8 cellular contexts compared by ENCODE assay signal in the genomic region with DNA sequence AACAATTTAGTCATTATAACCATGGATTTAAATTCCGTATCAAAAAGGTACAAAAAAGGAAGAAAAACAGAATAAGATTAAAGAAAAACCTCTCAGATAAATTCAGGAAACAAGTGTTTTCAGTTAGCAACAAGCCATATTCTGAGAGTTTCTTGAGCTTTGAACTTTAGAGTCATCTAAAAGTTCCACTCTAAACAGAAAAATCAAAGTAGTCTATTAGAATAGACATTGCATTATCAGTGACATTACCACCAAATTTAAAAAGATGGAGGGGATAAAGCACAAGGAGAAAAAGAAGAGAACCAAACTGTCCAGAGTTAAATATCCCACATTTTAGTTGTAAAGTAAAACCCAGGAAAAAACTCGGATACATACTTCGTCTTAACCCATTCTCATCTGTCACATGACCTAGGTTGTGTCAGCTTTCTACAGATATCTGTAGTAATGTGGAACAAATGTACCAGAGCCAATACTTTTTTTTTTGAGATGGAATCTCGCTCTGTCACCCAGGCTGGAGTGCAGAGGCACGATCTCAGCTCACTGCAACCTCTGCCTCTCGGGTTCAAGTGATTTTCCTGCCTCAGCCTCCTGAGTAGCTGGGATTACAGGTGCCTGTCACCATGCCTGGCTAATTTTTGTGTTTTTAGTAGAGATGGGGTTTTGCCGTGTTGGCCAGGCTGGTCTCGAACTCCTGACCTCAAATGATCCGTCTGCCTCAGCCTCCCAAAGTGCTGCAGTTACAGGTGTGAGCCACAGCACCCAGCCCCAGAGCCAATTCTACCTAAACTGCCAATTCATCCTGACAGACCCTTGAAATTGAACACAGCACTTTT.
DNase-seq lines count a peak whose midpoint lies in the region; ATAC-seq, FAIRE-seq and TF ChIP-seq lines count a peak whose summit lies in the region.
"Not testable (repeated sequence)": the region's sequence is repeated elsewhere in the genome, so short reads cannot be mapped to it uniquely, and the experiment has no call there.

No MANE protein-coding gene starts in this region.

- RAD21 ChIA-PET in GM12878 (lab: Charles Lee; ENCODE audit: unreplicated experiment): interaction anchor here (1.4 to 2.9 kb wide), 3 partner anchors 14 to 43 kb away, joined by 3 to 11 read pairs (median 6); no protein-coding TSS in a partner anchor

- not testable (repeated sequence) for H3K4me3 ChIP-seq in GM12878; esophagus muscularis mucosa; osteoblast (ENCODE audit: insufficient read depth, low read length); transverse colon

- not testable (repeated sequence) for H3K9me3 Mint-ChIP-seq in WTC11

- H3K4me1 ChIP-seq in GM12878 (ENCODE audit: control insufficient read depth, insufficient read depth, low read length): peaks cover 19% of the 10 kb centered on the region; the same call in 1 of the 2 replicates
- H3K4me1 ChIP-seq in esophagus muscularis mucosa: peaks cover 31 to 87% (median 84%) of the 10 kb centered on the region in 4 donors
- H3K4me1 ChIP-seq in osteoblast (ENCODE audit: insufficient read depth, low read length): peaks cover 11% of the 10 kb centered on the region
- peaks cover 14 to 57% (median 24%) of the 10 kb centered on the region in 4 donors for H3K4me1 ChIP-seq in transverse colon

- BruUV-seq in GM12878 (replicated peaks; lab: Mats Ljungman, UMichigan): not testable (repeated sequence)

- not testable (repeated sequence) for H2AFZ ChIP-seq in GM12878 (ENCODE audit: control insufficient read depth, low read depth, low read length); osteoblast (ENCODE audit: low read length)

- DNase-seq in D721Med (ENCODE audit: insufficient read length, low spot score); WTC11 (ENCODE audit: low spot score); GM12878 (ENCODE audit: low read depth, low spot score); esophagus muscularis mucosa (ENCODE audit: extremely low spot score); left lobe of liver (ENCODE audit: low spot score); osteoblast (ENCODE audit: insufficient read length, low spot score, missing footprints); transverse colon: not testable (repeated sequence)
- DNase-seq in M059J (ENCODE audit: low read depth): peak; percentile 25

- H3K27me3 ChIP-seq in GM12878 (replicated peaks in 1 of 2; ENCODE audit: control insufficient read depth in 2 of 2, insufficient read depth in 2 of 2, low read length in 1 of 2); esophagus muscularis mucosa; osteoblast (ENCODE audit: insufficient read depth, low read length); transverse colon: not testable (repeated sequence)

- ATAC-seq in WTC11, GM12878: not testable (repeated sequence)
- ATAC-seq in left lobe of liver: peak; percentile 67

- not testable (repeated sequence) for TF ChIP-seq EP300 in GM12878 (IDR thresholded peaks at IDR 0.05; ENCODE audit: borderline replicate concordance in 1 of 2, control insufficient read depth in 1 of 2, low read depth in 2 of 2, low read length in 2 of 2); esophagus muscularis mucosa (IDR thresholded peaks at IDR 0.05); transverse colon (IDR thresholded peaks at IDR 0.05; ENCODE audit: low read depth)

- TF ChIP-seq RAD21 in GM12878 (IDR thresholded peaks at IDR 0.05; ENCODE audit: insufficient read depth, low read depth, low read length): not testable (repeated sequence)

- not testable (repeated sequence) for H3K9me3 ChIP-seq in GM12878 (replicated peaks; ENCODE audit: control insufficient read depth, insufficient read depth, low read length); esophagus muscularis mucosa; osteoblast (ENCODE audit: low read depth, low read length); transverse colon

- H3K4me2 ChIP-seq in GM12878 (ENCODE audit: control insufficient read depth, insufficient read depth): not testable (repeated sequence)
- H3K4me2 ChIP-seq in osteoblast (ENCODE audit: insufficient read depth, low read length): peak overlapping the region; percentile 36

- in situ Hi-C loops in GM12878 (cut with MboI); transverse colon (cut with MboI; ENCODE audit: low pct_ligation_motif_present in 1 of 4, low pct_unique_long_range_greater_than_20kb in 1 of 4, low sequenced_read_pairs in 3 of 4): not testable (repeated sequence)

- not testable (repeated sequence) for H3K9ac ChIP-seq in GM12878 (ENCODE audit: control insufficient read depth, insufficient read depth, low read length)

- peaks cover 63% of the 10 kb centered on the region for H3K4me1 Mint-ChIP-seq in WTC11

- not testable (repeated sequence) for H3K36me3 Mint-ChIP-seq in WTC11

- not testable (repeated sequence) for H3K4me3 Mint-ChIP-seq in WTC11

- CTCF ChIA-PET in WTC11 (lab: Charles Lee) (interaction anchor here (0.7 to 1.4 kb wide), 2 partner anchors 36 to 91 kb away, joined by 4 read pairs; partner anchors contain the start of gene KANSL1), GM12878 (lab: Yijun Ruan, JAX) (interaction anchor here (0.7 to 3.6 kb wide), 5 partner anchors 11 to 84 kb away, joined by 3 to 33 read pairs (median 5); no protein-coding TSS in a partner anchor)

- not testable (repeated sequence) for H3K36me3 ChIP-seq in GM12878 (ENCODE audit: control insufficient read depth in 2 of 2, insufficient read depth in 2 of 2, low read length in 1 of 2); esophagus muscularis mucosa; osteoblast (ENCODE audit: insufficient read depth, low read length); transverse colon

- SMC1A ChIA-PET in GM12878 (lab: Charles Lee; ENCODE audit: uncharacterized antibody, unreplicated experiment): interaction anchor here (0.6 to 8.6 kb wide), 8 partner anchors 8 to 104 kb away, joined by 3 to 88 read pairs (median 11); no protein-coding TSS in a partner anchor

- not testable (repeated sequence) for TF ChIP-seq CTCF in D721Med (IDR thresholded peaks at IDR 0.05; ENCODE audit: insufficient read depth, missing control alignments); WTC11 (IDR thresholded peaks at IDR 0.05); GM12878 (IDR thresholded peaks at IDR 0.05 in 2 of 3, conservative IDR thresholded peaks at IDR 0.05 in 1 of 3; ENCODE audit: control insufficient read depth in 2 of 3, extremely low read depth in 1 of 3, insufficient read depth in 1 of 3, low read depth in 3 of 3, low read length in 3 of 3); esophagus muscularis mucosa (IDR thresholded peaks at IDR 0.05); osteoblast (IDR thresholded peaks at IDR 0.05; ENCODE audit: extremely low read depth, low read depth, low read length); transverse colon (IDR thresholded peaks at IDR 0.05)

- H3K79me2 ChIP-seq in GM12878 (ENCODE audit: control insufficient read depth, insufficient read depth, low read length) (peaks cover 93% of the 10 kb centered on the region), osteoblast (ENCODE audit: insufficient read depth, low read length) (peaks cover 91% of the 10 kb centered on the region)

- 83% methylated on average over 9 of the region's 9 CpGs for WGBS in GM12878 (ENCODE audit: insufficient coverage, insufficient replicate concordance, low lambda C conversion rate, missing lambda C conversion rate)
- 54% methylated on average over 9 of the region's 9 CpGs for WGBS in esophagus muscularis mucosa
- 67 to 69% methylated on average over 1 to 9 of the region's 9 CpGs for WGBS in transverse colon (ENCODE audit: low coverage in 1 of 2), 2 donors

- not testable (repeated sequence) for H3K27me3 Mint-ChIP-seq in WTC11 (ENCODE audit: low read depth)

- H4K20me1 ChIP-seq in GM12878 (ENCODE audit: control insufficient read depth, insufficient read depth): not testable (repeated sequence)
- peaks cover 75% of the 10 kb centered on the region for H4K20me1 ChIP-seq in osteoblast (ENCODE audit: insufficient read depth, low read length)

- H3K27ac ChIP-seq in GM12878 (ENCODE audit: control insufficient read depth, insufficient read depth): not testable (repeated sequence)
- H3K27ac ChIP-seq in esophagus muscularis mucosa (replicated peaks in 1 of 4) (peak overlapping the region; percentile 68 to 75 (median 72)), osteoblast (ENCODE audit: low read depth, low read length) (peak overlapping the region; percentile 70), transverse colon (peak overlapping the region; percentile 17 to 50 (median 49))

- not testable (repeated sequence) for TF ChIP-seq POLR2A in GM12878 (IDR thresholded peaks at IDR 0.05; ENCODE audit: low read depth, low read length); esophagus muscularis mucosa (IDR thresholded peaks at IDR 0.05; ENCODE audit: low read depth); transverse colon (IDR thresholded peaks at IDR 0.05)

- FAIRE-seq in D721Med (lab: Jason Lieb, UNC): peak; percentile 44
- not testable (repeated sequence) for FAIRE-seq in GM12878 (lab: Jason Lieb, UNC)

- intact Hi-C loops in GM12878 (cut with micrococcal nuclease; ENCODE audit: unreplicated experiment): loop anchor here (5.0 kb wide), 2 partner anchors 45 to 90 kb away; partner anchors contain the start of gene KANSL1
- intact Hi-C loops in esophagus muscularis mucosa (cut with DNase I); transverse colon (cut with DNase I; ENCODE audit: low total_unique reads): not testable (repeated sequence)

- POLR2A ChIA-PET in WTC11 (lab: Charles Lee): not testable (repeated sequence)
- POLR2A ChIA-PET in GM12878 (lab: Charles Lee): interaction anchor here (0.7 to 1.3 kb wide), 6 partner anchors 11 to 183 kb away, joined by 3 to 7 read pairs (median 4); partner anchors contain the start of gene KANSL1

- H3K27ac Mint-ChIP-seq in WTC11: peak overlapping the region; percentile 84

TF ChIP-seq in GM12878, 131 proteins besides CTCF, POLR2A, EP300 and RAD21:
- TF ChIP-seq RAD51 (IDR thresholded peaks at IDR 0.05) (peak; percentile 41), HDGF (IDR thresholded peaks at IDR 0.05) (0 out of 2 replicates have a peak, but pooled peaks have one; percentile 26)
